20 cellular contexts compared by ENCODE assay signal in genomic region chr20:17858450-17859001, GRCh38.
DNase-seq lines count a peak whose midpoint lies in the region; ATAC-seq, FAIRE-seq and TF ChIP-seq lines count a peak whose summit lies in the region.
"Had no signal": no experiment of that assay in that cellular context is flagged by ENCODE, and none has a peak within 500 bp of the region (broad histone marks: within the 10 kb centered on the region; RNA-seq: fewer than 3 reads in every experiment).

No MANE protein-coding gene starts in this region.

- H3K9me3 ChIP-seq in BLaER1 treated with 17β-estradiol and CSF1 and Interleukin-3, amounts not matched to agents 10 nM and 100 nM (replicated peaks in 1 of 11), result peaks cover 0 to 8% (median 0%) of the 10 kb centered on the region in 11 experiments; a peak in 5 of 22 replicates
- H3K9me3 ChIP-seq in MM.1S (replicated peaks; ENCODE audit: insufficient read depth, low read length) (no peaks in the 10 kb centered on the region), H1 (ENCODE audit: insufficient read depth in 2 of 2, low read depth in 1 of 2, low read length in 1 of 2) (no peaks in the 10 kb centered on the region), neural progenitor cell (ENCODE audit: low read depth) (no peaks in the 10 kb centered on the region)

- H2BK15ac ChIP-seq in H1 (ENCODE audit: low read length), result no peak overlapping the region

- no peak for TF ChIP-seq CTCF in MM.1S (IDR thresholded peaks at IDR 0.05; ENCODE audit: low read length)
- no peak for TF ChIP-seq CTCF in H1 (IDR thresholded peaks at IDR 0.05; ENCODE audit: control extremely low read depth in 1 of 3, insufficient read depth in 1 of 3, low read depth in 1 of 3, low read length in 3 of 3)
- TF ChIP-seq CTCF in neural progenitor cell (IDR thresholded peaks at IDR 0.05), result no peak

- H2BK12ac ChIP-seq in H1 (ENCODE audit: low read depth, low read length), result no peak overlapping the region

- peaks cover 37% of the 10 kb centered on the region for H3F3A ChIP-seq in MM.1S (ENCODE audit: insufficient read depth, low read length)
- H3F3A ChIP-seq in neural progenitor cell (ENCODE audit: low read depth), result no peaks in the 10 kb centered on the region

- no peak for DNase-seq in MM.1S
- DNase-seq in H1 (ENCODE audit: low read depth in 1 of 2, low spot score in 2 of 2), result no peak
- no peak for DNase-seq in hippocampal formation (lab: John Stamatoyannopoulos, UW)
- no peak for DNase-seq in neural progenitor cell (ENCODE audit: low spot score)
- DNase-seq in stimulated activated CD8-positive, alpha-beta memory T cell treated with anti-CD3 and anti-CD28 coated beads, Interleukin-4, amount 100 ng/mL, for 48 hours, result no peak
- DNase-seq: AML-193; CD8-positive, alpha-beta T cell; DND-41; GF-D8; GOT3; KG1; NCI-H1436; NCI-H2171; NCI-H446; NCI-H69; PC-9 had no signal

- no peak for TF ChIP-seq POLR2A in H1 (IDR thresholded peaks at IDR 0.05; ENCODE audit: control extremely low read depth in 1 of 2, low read depth in 2 of 2, low read length in 2 of 2)

- no peak for ATAC-seq in stimulated activated memory B cell treated with anti-CD40 and anti-IgM and Interleukin-4, amounts not matched to agents 10 μg/mL and 1 μg/mL and 100 μg/mL, for 72 hours
- ATAC-seq: CD8-positive, alpha-beta T cell had no signal

- peak overlapping the region; percentile 48 for H3K27ac Mint-ChIP-seq in stimulated activated memory B cell treated with anti-CD40 and anti-IgM and Interleukin-4, amounts not matched to agents 10 μg/mL and 1 μg/mL and 100 μg/mL, for 72 hours
- H3K27ac Mint-ChIP-seq in neural progenitor cell, result no peak overlapping the region
- H3K27ac Mint-ChIP-seq: CD8-positive, alpha-beta T cell had no signal

- peaks cover 0 to 43% (median 0%) of the 10 kb centered on the region in 11 experiments; a peak in 8 of 22 replicates for H3K27me3 ChIP-seq in BLaER1 treated with 17β-estradiol and CSF1 and Interleukin-3, amounts not matched to agents 10 nM and 100 nM
- H3K27me3 ChIP-seq in MM.1S (replicated peaks; ENCODE audit: insufficient read depth, low read length) (no peaks in the 10 kb centered on the region), H1 (replicated peaks in 1 of 4; ENCODE audit: control insufficient read depth in 3 of 4, extremely low read depth in 1 of 4, insufficient read depth in 3 of 4, low read length in 3 of 4) (no peaks in the 10 kb centered on the region; a peak in 1 of 7 replicates), neural progenitor cell (no peaks in the 10 kb centered on the region)
- H3K27me3 ChIP-seq: SJSA1 had no signal

- H3K18ac ChIP-seq in H1 (ENCODE audit: extremely low read depth, low read length), result no peak overlapping the region

- H3K4me1 ChIP-seq in BLaER1 treated with 17β-estradiol and CSF1 and Interleukin-3, amounts not matched to agents 10 nM and 100 nM, result peaks cover 33 to 92% (median 82%) of the 10 kb centered on the region in 10 experiments
- H3K4me1 ChIP-seq in MM.1S (ENCODE audit: low read length), result peaks cover 53% of the 10 kb centered on the region
- H3K4me1 ChIP-seq in H1 (replicated peaks in 1 of 4; ENCODE audit: control insufficient read depth in 3 of 4, insufficient read depth in 4 of 4, low read length in 3 of 4), result peaks cover 3 to 16% (median 12%) of the 10 kb centered on the region in 4 experiments
- no peaks in the 10 kb centered on the region for H3K4me1 ChIP-seq in neural progenitor cell
- H3K4me1 ChIP-seq: SJSA1 had no signal

- no peak overlapping the region for H3K14ac ChIP-seq in H1 (ENCODE audit: insufficient read length)

- no peak for TF ChIP-seq RAD21 in H1 (IDR thresholded peaks at IDR 0.05 in 1 of 2, conservative IDR thresholded peaks at IDR 0.05 in 1 of 2; ENCODE audit: low read depth in 2 of 2, low read length in 2 of 2)

- peaks cover 31% of the 10 kb centered on the region for H3K27me3 Mint-ChIP-seq in stimulated activated memory B cell treated with anti-CD40 and anti-IgM and Interleukin-4, amounts not matched to agents 10 μg/mL and 1 μg/mL and 100 μg/mL, for 72 hours
- H3K27me3 Mint-ChIP-seq in neural progenitor cell (ENCODE audit: insufficient read depth, low read depth), result peaks cover 4% of the 10 kb centered on the region

- POLR2A ChIA-PET in H1 (lab: Charles Lee; ENCODE audit: partially characterized antibody), result interaction anchor here (0.7 to 2.4 kb wide), 2 partner anchors 9 to 14 kb away, joined by 3 to 6 read pairs; no protein-coding TSS in a partner anchor

- no peak overlapping the region; the same call in 1 of the 2 replicates for H2BK5ac ChIP-seq in H1 (ENCODE audit: low read depth, low read length)

- H3K4me3 Mint-ChIP-seq in stimulated activated memory B cell treated with anti-CD40 and anti-IgM and Interleukin-4, amounts not matched to agents 10 μg/mL and 1 μg/mL and 100 μg/mL, for 72 hours, result no peak overlapping the region
- no peak overlapping the region for H3K4me3 Mint-ChIP-seq in neural progenitor cell
- H3K4me3 Mint-ChIP-seq: CD8-positive, alpha-beta T cell had no signal

- H3K9me2 ChIP-seq in MM.1S (replicated peaks; ENCODE audit: insufficient read depth, low read length), result no peaks in the 10 kb centered on the region

- peak overlapping the region; percentile 78 to 98 (median 88) for H3K4me2 ChIP-seq in BLaER1 treated with 17β-estradiol and CSF1 and Interleukin-3, amounts not matched to agents 10 nM and 100 nM
- H3K4me2 ChIP-seq in MM.1S (ENCODE audit: low read depth, low read length) (no peak overlapping the region), H1 (ENCODE audit: insufficient read depth in 1 of 2, low read depth in 2 of 2, low read length in 2 of 2) (no peak overlapping the region), neural progenitor cell (no peak overlapping the region)
- H3K4me2 ChIP-seq: PC-9 had no signal

- WGBS in H1 (ENCODE audit: extremely low coverage in 1 of 2, insufficient coverage in 1 of 2, insufficient read length in 1 of 2, insufficient replicate concordance in 2 of 2, low coverage in 1 of 2, low lambda C conversion rate in 2 of 2, missing lambda C conversion rate in 1 of 2), 2 experiments, result 79% methylated on average over 13 of the region's 13 CpGs; no CpG with 5 or more reads in 1 of the 2 experiments

- no peaks in the 10 kb centered on the region for H3K9me3 Mint-ChIP-seq in stimulated activated memory B cell treated with anti-CD40 and anti-IgM and Interleukin-4, amounts not matched to agents 10 μg/mL and 1 μg/mL and 100 μg/mL, for 72 hours
- peaks cover 2% of the 10 kb centered on the region for H3K9me3 Mint-ChIP-seq in neural progenitor cell
- H3K9me3 Mint-ChIP-seq: CD8-positive, alpha-beta T cell had no signal

- H3K36me3 ChIP-seq in BLaER1 treated with 17β-estradiol and CSF1 and Interleukin-3, amounts not matched to agents 10 nM and 100 nM, result no peaks in the 10 kb centered on the region
- H3K36me3 ChIP-seq in MM.1S (replicated peaks; ENCODE audit: insufficient read depth, low read length) (no peaks in the 10 kb centered on the region), H1 (ENCODE audit: control insufficient read depth in 2 of 4, insufficient read depth in 4 of 4, low read length in 3 of 4) (no peaks in the 10 kb centered on the region), neural progenitor cell (no peaks in the 10 kb centered on the region)
- H3K36me3 ChIP-seq: SJSA1 had no signal

- no peak overlapping the region for H4K91ac ChIP-seq in H1 (replicated peaks; ENCODE audit: insufficient read length, low read length)

- H3K4me3 ChIP-seq in BLaER1 treated with 17β-estradiol and CSF1 and Interleukin-3, amounts not matched to agents 10 nM and 100 nM, result no peak overlapping the region; a peak in 1 of 20 replicates
- H3K4me3 ChIP-seq in MM.1S (ENCODE audit: low read length) (no peak overlapping the region), H1 (ENCODE audit: extremely low read depth in 1 of 4, insufficient read depth in 2 of 4, low read depth in 3 of 4, low read length in 4 of 4) (no peak overlapping the region), neural progenitor cell (no peak overlapping the region)
- H3K4me3 ChIP-seq: PC-9, SJSA1 had no signal

- peaks cover 89% of the 10 kb centered on the region for H3K4me1 Mint-ChIP-seq in stimulated activated memory B cell treated with anti-CD40 and anti-IgM and Interleukin-4, amounts not matched to agents 10 μg/mL and 1 μg/mL and 100 μg/mL, for 72 hours
- H3K4me1 Mint-ChIP-seq in neural progenitor cell, result no peaks in the 10 kb centered on the region

- no peak overlapping the region for H3K4ac ChIP-seq in H1 (replicated peaks; ENCODE audit: insufficient read length, low read depth, low read length)

- no peak for FAIRE-seq in H1 (lab: Jason Lieb, UNC)
- FAIRE-seq: D721Med had no signal

- H3K23ac ChIP-seq in H1 (ENCODE audit: insufficient read length), result no peak overlapping the region

- peak overlapping the region in 3 of 11 experiments; percentile 37 to 44 (median 42); a peak in 4 of 22 replicates for H3K9ac ChIP-seq in BLaER1 treated with 17β-estradiol and CSF1 and Interleukin-3, amounts not matched to agents 10 nM and 100 nM
- H3K9ac ChIP-seq in MM.1S (ENCODE audit: low read length), result no peak overlapping the region
- H3K9ac ChIP-seq in H1 (replicated peaks in 1 of 4; ENCODE audit: extremely low read depth in 1 of 4, low read depth in 3 of 4, low read length in 3 of 4), result no peak overlapping the region
- H3K9ac ChIP-seq in neural progenitor cell, result no peak overlapping the region

- H3K79me1 ChIP-seq in H1 (ENCODE audit: low read depth, low read length), result no peaks in the 10 kb centered on the region

- no peak overlapping the region for H2BK120ac ChIP-seq in H1 (replicated peaks; ENCODE audit: low read depth, low read length)

- no peak overlapping the region; the same call in 1 of the 2 replicates for H4K8ac ChIP-seq in H1 (ENCODE audit: extremely low read depth, insufficient read depth, low read length)

- no peak overlapping the region for H4K5ac ChIP-seq in H1 (ENCODE audit: insufficient read length, low read depth, low read length)

- no peaks in the 10 kb centered on the region for H3K36me3 Mint-ChIP-seq in stimulated activated memory B cell treated with anti-CD40 and anti-IgM and Interleukin-4, amounts not matched to agents 10 μg/mL and 1 μg/mL and 100 μg/mL, for 72 hours
- no peaks in the 10 kb centered on the region for H3K36me3 Mint-ChIP-seq in neural progenitor cell
- H3K36me3 Mint-ChIP-seq: CD8-positive, alpha-beta T cell had no signal

- no peak overlapping the region for H2AFZ ChIP-seq in MM.1S (ENCODE audit: low read length)
- H2AFZ ChIP-seq in H1 (ENCODE audit: low read length), result no peak overlapping the region
- no peak overlapping the region for H2AFZ ChIP-seq in neural progenitor cell (replicated peaks)
- H2AFZ ChIP-seq: PC-9 had no signal

- CTCF ChIA-PET in H1 (lab: Charles Lee; ENCODE audit: partially characterized antibody), result interaction anchor here (1.0 to 2.5 kb wide), 3 partner anchors 12 to 27 kb away, joined by 3 to 7 read pairs (median 4); no protein-coding TSS in a partner anchor

- H3K23me2 ChIP-seq in H1 (ENCODE audit: low read depth, low read length), result no peaks in the 10 kb centered on the region; the same call in 1 of the 2 replicates

- no peak overlapping the region for H2BK20ac ChIP-seq in H1 (ENCODE audit: low read length)

- peak overlapping the region in 6 of 11 experiments; percentile 27 to 87 (median 54); a peak in 10 of 22 replicates for H3K27ac ChIP-seq in BLaER1 treated with 17β-estradiol and CSF1 and Interleukin-3, amounts not matched to agents 10 nM and 100 nM
- H3K27ac ChIP-seq in MM.1S (ENCODE audit: low read length), result 0 out of 2 replicates have a peak overlapping the region, but pooled peaks have one; percentile 99
- H3K27ac ChIP-seq in H1 (ENCODE audit: low read depth, low read length), result no peak overlapping the region; the same call in 1 of the 2 replicates
- H3K27ac ChIP-seq in neural progenitor cell, result no peak overlapping the region
- H3K27ac ChIP-seq: PC-9, SJSA1 had no signal

- H3K79me2 ChIP-seq in MM.1S (ENCODE audit: low read length) (no peaks in the 10 kb centered on the region), H1 (ENCODE audit: control insufficient read depth in 1 of 2, insufficient read depth in 2 of 2, low read length in 2 of 2) (no peaks in the 10 kb centered on the region), neural progenitor cell (ENCODE audit: low read depth) (no peaks in the 10 kb centered on the region)

- H4K20me1 ChIP-seq in BLaER1 treated with 17β-estradiol and CSF1 and Interleukin-3, amounts not matched to agents 10 nM and 100 nM, result peaks cover 0 to 13% (median 0%) of the 10 kb centered on the region in 11 experiments; a peak in 1 of 22 replicates
- no peaks in the 10 kb centered on the region for H4K20me1 ChIP-seq in MM.1S (ENCODE audit: insufficient read depth, low read length)
- H4K20me1 ChIP-seq in H1 (replicated peaks in 1 of 2; ENCODE audit: control insufficient read depth in 1 of 2, insufficient read depth in 2 of 2, low read length in 2 of 2), result no peaks in the 10 kb centered on the region
- H4K20me1 ChIP-seq in neural progenitor cell (ENCODE audit: low read depth), result no peaks in the 10 kb centered on the region

- no peak for TF ChIP-seq EP300 in H1 (IDR thresholded peaks at IDR 0.05; ENCODE audit: borderline replicate concordance in 1 of 2, low read depth in 2 of 2, low read length in 2 of 2)

- no peak overlapping the region for H3K56ac ChIP-seq in H1 (replicated peaks; ENCODE audit: insufficient read length, low read depth, low read length)

- peak overlapping the region; percentile 77; the same call in 1 of the 2 replicates for H2AK5ac ChIP-seq in H1 (ENCODE audit: low read depth, low read length)

Comparison
In these comparisons a context has a peak if more than half of its experiments do, and no peak if none do; other contexts are left out.
1. H3K27ac ChIP-seq: peak in BLaER1 treated with 17β-estradiol and CSF1 and Interleukin-3, amounts not matched to agents 10 nM and 100 nM (6 of 11) and MM.1S (single experiment); none in H1 (single experiment) and neural progenitor cell (single experiment).
2. H3K4me2 ChIP-seq: peak in BLaER1 treated with 17β-estradiol and CSF1 and Interleukin-3, amounts not matched to agents 10 nM and 100 nM (11 of 11); none in MM.1S (single experiment), H1 (0 of 2) and neural progenitor cell (single experiment).